ENCODE assay signal across 8 cellular contexts in the genomic region with DNA sequence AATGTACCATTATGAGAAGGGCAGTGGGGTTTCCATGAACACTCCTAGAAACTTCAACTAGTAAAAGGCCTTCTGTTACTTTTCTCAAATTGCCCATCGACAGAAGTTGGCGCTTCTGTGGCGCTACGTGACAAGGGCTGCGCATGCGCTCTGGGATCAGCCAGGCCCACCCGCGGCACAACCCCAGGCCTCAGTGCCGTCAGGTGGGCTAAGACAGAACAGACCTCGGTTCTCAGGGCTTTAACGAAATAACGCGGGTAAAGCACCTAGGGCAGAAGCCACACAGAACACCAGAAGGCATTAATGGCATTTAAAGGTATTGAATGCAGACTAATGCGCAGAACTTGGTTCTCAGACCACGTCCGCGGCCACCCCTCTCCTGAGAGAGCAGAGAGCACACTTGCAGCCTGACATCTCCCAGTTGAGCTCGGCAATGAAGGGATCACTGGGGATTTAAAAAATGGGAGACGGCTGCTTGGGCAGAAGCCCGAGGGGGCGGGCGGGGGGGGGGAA.
DNase-seq lines count a peak whose midpoint lies in the region; ATAC-seq and TF ChIP-seq lines count a peak whose summit lies in the region.

No MANE protein-coding gene starts in this region.

- intact Hi-C loops in MCF 10A (cut with micrococcal nuclease): loop anchor here (10.0 kb wide), 1 partner anchor 159 kb away; no protein-coding TSS in a partner anchor

- CTCF ChIA-PET in MCF 10A (lab: Yijun Ruan, JAX): interaction anchor here (1.1 to 1.9 kb wide), 2 partner anchors 32 to 66 kb away, joined by 3 to 11 read pairs; a partner anchor contains a TSS

- peak overlapping the region; percentile 64 for H3K4me3 ChIP-seq in iPS-18c (ENCODE audit: insufficient read depth, low read depth, low read length)
- H3K4me3 ChIP-seq in skeletal muscle tissue (ENCODE audit: low read length in 3 of 3): peak overlapping the region; percentile 97 to 98 (median 98)

- H3K27ac ChIP-seq in VCaP (peak overlapping the region; percentile 87), skeletal muscle tissue (ENCODE audit: low read depth, low read length) (peak overlapping the region; percentile 97)

- peaks cover 3 to 9% (median 6%) of the 10 kb centered on the region in 3 donors for H3K4me1 ChIP-seq in skeletal muscle tissue (ENCODE audit: control insufficient read depth in 3 of 3, insufficient read depth in 3 of 3, low read length in 3 of 3)

- DNase-seq in NCI-H146 (lab: John Stamatoyannopoulos, UW) (peak; percentile 76), MCF 10A (ENCODE audit: unreplicated experiment) (no peak), SIG-M5 (lab: John Stamatoyannopoulos, UW) (no peak)

- no peaks in the 10 kb centered on the region for H3K9me3 ChIP-seq in iPS-18c (ENCODE audit: control insufficient read depth, insufficient read depth, low read length)
- H3K9me3 ChIP-seq in skeletal muscle tissue (ENCODE audit: control insufficient read depth in 3 of 3, low read length in 3 of 3): no peaks in the 10 kb centered on the region

- TF ChIP-seq CTCF in VCaP (conservative IDR thresholded peaks at IDR 0.05) (no peak), MCF 10A (IDR thresholded peaks at IDR 0.05; ENCODE audit: unreplicated experiment) (no peak)

- H3K9me3 Mint-ChIP-seq in MCF 10A (ENCODE audit: unreplicated experiment): no peaks in the 10 kb centered on the region

- peak; percentile 31 for ATAC-seq in HG02610 (IDR thresholded peaks at IDR 0.05; ENCODE audit: unreplicated experiment)

- peak overlapping the region; percentile 95 to 99 (median 97) for H3K9ac ChIP-seq in skeletal muscle tissue (ENCODE audit: low read depth in 1 of 3, low read length in 3 of 3)

- BruUV-seq in MCF 10A (replicated peaks; lab: Mats Ljungman, UMichigan): no TSS peak

- peak overlapping the region; percentile 75 for H3K27ac Mint-ChIP-seq in MCF 10A (ENCODE audit: low read depth, unreplicated experiment)

- peaks cover 12% of the 10 kb centered on the region for H3K36me3 Mint-ChIP-seq in MCF 10A (ENCODE audit: insufficient read depth, unreplicated experiment)

- H3K4me1 Mint-ChIP-seq in MCF 10A (ENCODE audit: insufficient read depth, unreplicated experiment): no peaks in the 10 kb centered on the region

- peaks cover 2% of the 10 kb centered on the region for H3K27me3 Mint-ChIP-seq in MCF 10A (ENCODE audit: insufficient read depth, unreplicated experiment)

- H3K36me3 ChIP-seq in skeletal muscle tissue (ENCODE audit: control insufficient read depth in 3 of 3, insufficient read depth in 3 of 3, low read length in 3 of 3): no peaks in the 10 kb centered on the region

- H3K27me3 ChIP-seq in skeletal muscle tissue (ENCODE audit: control insufficient read depth in 3 of 3, insufficient read depth in 3 of 3, low read length in 3 of 3): no peaks in the 10 kb centered on the region

- H3K4me3 Mint-ChIP-seq in MCF 10A (ENCODE audit: unreplicated experiment): peak overlapping the region; percentile 82

- peak; percentile 22 for TF ChIP-seq POLR2A in GM10847 (IDR thresholded peaks at IDR 0.05; ENCODE audit: extremely low read depth, insufficient read length)

- POLR2A ChIA-PET in MCF 10A (lab: Yijun Ruan, JAX): interaction anchor here (0.6 to 1.2 kb wide), 2 partner anchors 16 to 152 kb away, joined by 3 read pairs; no protein-coding TSS in a partner anchor
